ENCODE assay signal across 19 cellular contexts in the genomic region with DNA sequence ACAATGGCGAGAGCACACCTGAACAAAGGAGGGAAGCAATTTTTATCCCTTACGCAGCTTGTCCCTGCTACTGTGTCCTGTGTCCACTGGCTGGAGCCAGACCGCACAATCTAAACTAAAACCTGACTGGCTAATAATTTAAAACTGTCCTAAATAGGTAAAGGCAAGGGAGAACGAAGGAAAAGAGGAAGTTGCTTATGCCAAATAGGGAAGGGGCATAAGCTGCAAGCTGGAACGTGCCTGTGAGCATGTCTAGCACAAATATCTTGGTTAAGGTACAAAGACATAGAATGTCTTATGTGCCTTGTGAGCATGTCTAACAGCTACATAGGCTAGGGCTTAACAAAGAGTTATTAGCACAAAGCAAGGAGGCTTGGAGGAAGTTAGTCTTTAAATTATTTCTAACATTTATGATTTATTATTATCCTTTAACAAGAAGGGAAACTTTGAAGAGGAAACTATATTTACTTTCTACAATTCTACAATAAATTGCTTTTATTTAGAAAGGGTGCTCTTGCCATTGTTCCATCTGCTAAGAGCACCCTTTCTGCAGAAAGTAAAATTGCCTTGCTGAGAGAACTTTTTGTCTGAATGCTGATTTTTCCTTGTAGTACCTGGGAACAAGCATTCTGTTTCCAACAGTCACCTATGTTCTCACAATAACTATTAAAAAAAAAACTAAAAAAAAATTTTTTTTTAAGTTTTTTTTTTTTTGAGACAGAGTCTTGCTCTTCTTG.
A peak's percentile ranks its signal among the peaks of the same experiment; 100 is the strongest.
DNase-seq lines count a peak whose midpoint lies in the region; ATAC-seq and TF ChIP-seq lines count a peak whose summit lies in the region.
"Had no signal": no experiment of that assay in that cellular context is flagged by ENCODE, and none has a peak within 500 bp of the region (broad histone marks: within the 10 kb centered on the region; RNA-seq: fewer than 3 reads in every experiment).

No MANE protein-coding gene starts in this region.

- no peak for TF ChIP-seq CTCF in endodermal cell (conservative IDR thresholded peaks at IDR 0.05)
- TF ChIP-seq CTCF in spleen (IDR thresholded peaks at IDR 0.05 in 8 of 11, conservative IDR thresholded peaks at IDR 0.05 in 3 of 11), result no peak

- no peak overlapping the region for H3K27ac Mint-ChIP-seq in endodermal cell
- H3K27ac Mint-ChIP-seq: CD4-positive, alpha-beta memory T cell; GM23338 had no signal

- no peak overlapping the region for H3K4me3 Mint-ChIP-seq in endodermal cell
- H3K4me3 Mint-ChIP-seq: CD4-positive, alpha-beta memory T cell; GM23338 had no signal

- H3K27ac ChIP-seq in endodermal cell (ENCODE audit: low read depth, low read length), result no peak overlapping the region
- no peak overlapping the region for H3K27ac ChIP-seq in spleen
- H3K27ac ChIP-seq: RWPE1, SJSA1 had no signal

- no peaks in the 10 kb centered on the region for H3K27me3 ChIP-seq in endodermal cell (ENCODE audit: control insufficient read depth, insufficient read depth, low read length, poor library complexity, severe bottlenecking)
- H3K27me3 ChIP-seq in spleen (replicated peaks in 1 of 7), result no peaks in the 10 kb centered on the region
- H3K27me3 ChIP-seq: SJSA1 had no signal

- DNase-seq in GDM1 (lab: John Stamatoyannopoulos, UW) (peak; percentile 23), KBM-7 (peak; percentile 73), OCI-M1 (lab: John Stamatoyannopoulos, UW) (peak; percentile 37), endodermal cell (no peak), T1000 (lab: John Stamatoyannopoulos, UW) (no peak), spleen (no peak)
- DNase-seq: CD4-positive, alpha-beta memory T cell; IMR-90; NCI-H1048; NCI-H1436 treated with DMSO at 0.1 percent for 48 hours; NCI-H2081 treated with DMSO at 0.1 percent for 48 hours; NCI-H345; NCI-H69; PC-3 had no signal

- in situ Hi-C loops in KBM-7 (cut with MboI; ENCODE audit: low pct_unique_long_range_greater_than_20kb, low sequenced_read_pairs), result no loop called here

- H3K9me3 Mint-ChIP-seq in endodermal cell, result peaks cover 23% of the 10 kb centered on the region

- no peaks in the 10 kb centered on the region for H3K27me3 Mint-ChIP-seq in endodermal cell (ENCODE audit: insufficient read depth)

- peaks cover 56% of the 10 kb centered on the region for H3K36me3 Mint-ChIP-seq in endodermal cell (ENCODE audit: low read depth)
- H3K36me3 Mint-ChIP-seq: CD4-positive, alpha-beta memory T cell had no signal

- H3K9me3 ChIP-seq in endodermal cell (ENCODE audit: control insufficient read depth, low read length) (peaks cover 44% of the 10 kb centered on the region), spleen (peaks cover 3 to 24% (median 20%) of the 10 kb centered on the region in 8 donors)

- no peaks in the 10 kb centered on the region for H3K4me1 Mint-ChIP-seq in endodermal cell
- H3K4me1 Mint-ChIP-seq: CD4-positive, alpha-beta memory T cell; GM23338 had no signal

- no peak for TF ChIP-seq POLR2A in spleen (IDR thresholded peaks at IDR 0.05)

- peaks cover 70% of the 10 kb centered on the region for H3K36me3 ChIP-seq in endodermal cell (ENCODE audit: control insufficient read depth, insufficient read depth, low read length)
- peaks cover 0 to 14% (median 0%) of the 10 kb centered on the region in 6 donors for H3K36me3 ChIP-seq in spleen

- peak overlapping the region; percentile 7 for H3K4me3 ChIP-seq in endodermal cell (ENCODE audit: low read length)
- no peak overlapping the region for H3K4me3 ChIP-seq in spleen
- H3K4me3 ChIP-seq: GM23338, SJSA1 had no signal

- no peak for ATAC-seq in HG02759 (IDR thresholded peaks at IDR 0.05; ENCODE audit: unreplicated experiment)
- no peak for ATAC-seq in GM18517 (IDR thresholded peaks at IDR 0.05; ENCODE audit: unreplicated experiment)
- ATAC-seq: GM23338, PC-3 had no signal

- no peak overlapping the region for H3K9ac ChIP-seq in endodermal cell (ENCODE audit: extremely low read depth, low read length, poor library complexity, severe bottlenecking)

- H3K4me1 ChIP-seq in endodermal cell (ENCODE audit: control insufficient read depth, insufficient read depth, low read length) (no peaks in the 10 kb centered on the region), spleen (no peaks in the 10 kb centered on the region)
- H3K4me1 ChIP-seq: SJSA1 had no signal

- intact Hi-C loops in spleen (cut with DNase I; ENCODE audit: low total_unique reads), result no loop called here

- 96 to 100% methylated on average over 3 to 5 of the region's 5 CpGs for WGBS in endodermal cell (ENCODE audit: insufficient coverage in 1 of 2, insufficient read length in 1 of 2), 2 experiments
- WGBS in spleen, 5 donors, result 75 to 86% (median 80%) methylated on average over 5 of the region's 5 CpGs

Comparison
In these comparisons a context has a peak if more than half of its experiments do, and no peak if none do; other contexts are left out.
1. DNase-seq: peak in GDM1 (single experiment), KBM-7 (single experiment) and OCI-M1 (single experiment); none in endodermal cell (single experiment), T1000 (single experiment) and spleen (single experiment).